In genomic region chr2:74292752-74293151, GRCh38 we compare ENCODE assay signal across 1 cellular context.
TF ChIP-seq lines count a peak whose summit lies in the region.

No MANE protein-coding gene starts in this region.

TF ChIP-seq in HepG2, 621 proteins besides CTCF, POLR2A, EP300 and RAD21 (continued from another document and continues in another):
- TF ChIP-seq ZBTB43 (CRISPR knock-in tag; conservative IDR thresholded peaks at IDR 0.05) (no peak), TFDP2 (CRISPR knock-in tag; IDR thresholded peaks at IDR 0.05) (no peak), NFRKB (IDR thresholded peaks at IDR 0.05) (no peak), GATAD2A (CRISPR knock-in tag; IDR thresholded peaks at IDR 0.05) (peak; percentile 37; the same call in 1 of the 2 replicates), ZFP90 (CRISPR knock-in tag; IDR thresholded peaks at IDR 0.05; ENCODE audit: borderline replicate concordance) (no peak), ZSCAN30 (CRISPR knock-in tag; IDR thresholded peaks at IDR 0.05) (no peak), ZBTB7B (CRISPR knock-in tag; IDR thresholded peaks at IDR 0.05) (no peak; the same call in 1 of the 2 replicates), ZNF75D (CRISPR knock-in tag; IDR thresholded peaks at IDR 0.05; ENCODE audit: borderline replicate concordance) (no peak), KAT7 (CRISPR knock-in tag; IDR thresholded peaks at IDR 0.05; ENCODE audit: borderline replicate concordance) (no peak), ZSCAN5A (CRISPR knock-in tag; IDR thresholded peaks at IDR 0.05; ENCODE audit: borderline replicate concordance) (no peak), BATF2 (CRISPR knock-in tag; IDR thresholded peaks at IDR 0.05) (no peak), SMC3 (IDR thresholded peaks at IDR 0.05; ENCODE audit: low read length) (no peak), MAFK (conservative IDR thresholded peaks at IDR 0.05 in 1 of 2, IDR thresholded peaks at IDR 0.05 in 1 of 2; ENCODE audit: low read length in 2 of 2) (0 out of 4 replicates have a peak, but pooled peaks have one; percentile 17 to 19), FOXO1 (CRISPR knock-in tag; IDR thresholded peaks at IDR 0.05) (peak; percentile 54; the same call in 1 of the 2 replicates), ZNF441 (CRISPR knock-in tag; IDR thresholded peaks at IDR 0.05; ENCODE audit: borderline replicate concordance) (peak; percentile 64; the same call in 1 of the 2 replicates), ZNF337 (CRISPR knock-in tag; IDR thresholded peaks at IDR 0.05; ENCODE audit: borderline replicate concordance, low read depth) (no peak), SMAD9 (CRISPR knock-in tag; IDR thresholded peaks at IDR 0.05) (no peak), MLLT10 (CRISPR knock-in tag; IDR thresholded peaks at IDR 0.05) (no peak), PHF5A (CRISPR knock-in tag; IDR thresholded peaks at IDR 0.05; ENCODE audit: low read depth, unreplicated experiment) (no peak), FOXC1 (CRISPR knock-in tag; IDR thresholded peaks at IDR 0.05; ENCODE audit: borderline replicate concordance) (no peak), FOXA1 (IDR thresholded peaks at IDR 0.05) (0 out of 2 replicates have a peak, but pooled peaks have one; percentile 47), FOXA1 (CRISPR knock-in tag; IDR thresholded peaks at IDR 0.05) (peak; percentile 95), TEAD3 (CRISPR knock-in tag; optimal IDR thresholded peaks at IDR 0.05; ENCODE audit: borderline replicate concordance) (peak; percentile 99), PRPF4 (IDR thresholded peaks at IDR 0.05; ENCODE audit: low read depth, low read length, poor library complexity, severe bottlenecking) (no peak), HMGXB4 (CRISPR knock-in tag; IDR thresholded peaks at IDR 0.05; ENCODE audit: borderline replicate concordance in 1 of 2, low read depth in 1 of 2) (no peak), ZNF552 (CRISPR knock-in tag; IDR thresholded peaks at IDR 0.05; ENCODE audit: borderline replicate concordance) (no peak), HOXA3 (CRISPR knock-in tag; IDR thresholded peaks at IDR 0.05) (no peak; the same call in 1 of the 2 replicates), PAWR (CRISPR knock-in tag; IDR thresholded peaks at IDR 0.05; ENCODE audit: borderline replicate concordance) (no peak), HMGA1 (CRISPR knock-in tag; conservative IDR thresholded peaks at IDR 0.05) (no peak), YY1 (IDR thresholded peaks at IDR 0.05; ENCODE audit: insufficient read depth, insufficient replicate concordance, low read depth, low read length) (no peak), MEF2D (CRISPR knock-in tag; IDR thresholded peaks at IDR 0.05) (no peak), BCLAF1 (IDR thresholded peaks at IDR 0.05) (no peak), RBM22 (optimal IDR thresholded peaks at IDR 0.05; ENCODE audit: low read length) (no peak), HMG20B (CRISPR knock-in tag; conservative IDR thresholded peaks at IDR 0.05) (0 out of 2 replicates have a peak, but pooled peaks have one; percentile 32), KDM5A (IDR thresholded peaks at IDR 0.05; ENCODE audit: borderline replicate concordance, low read length) (no peak), TERF1 (CRISPR knock-in tag; IDR thresholded peaks at IDR 0.05) (no peak), PCBP1 (IDR thresholded peaks at IDR 0.05; ENCODE audit: borderline replicate concordance, low read depth, low read length) (no peak), FOXA3 (CRISPR knock-in tag; IDR thresholded peaks at IDR 0.05) (peak; percentile 93), FLYWCH1 (CRISPR knock-in tag; IDR thresholded peaks at IDR 0.05) (no peak), ZNF292 (CRISPR knock-in tag; IDR thresholded peaks at IDR 0.05; ENCODE audit: borderline replicate concordance, low read depth) (peak; percentile 69; the same call in 1 of the 2 replicates), ZNF574 (CRISPR knock-in tag; IDR thresholded peaks at IDR 0.05) (no peak), SMAD1 (CRISPR knock-in tag; IDR thresholded peaks at IDR 0.05; ENCODE audit: borderline replicate concordance, low read depth) (no peak), ZNF800 (CRISPR knock-in tag; IDR thresholded peaks at IDR 0.05) (no peak), ZNF512B (CRISPR knock-in tag; IDR thresholded peaks at IDR 0.05; ENCODE audit: borderline replicate concordance) (no peak), ZBTB38 (CRISPR knock-in tag; IDR thresholded peaks at IDR 0.05) (no peak)
